In genomic region chrX:136028383-136028984, GRCh38 we compare ENCODE assay signal across 8 cellular contexts. TPM values are rescaled to one million over a fixed set of nuclear protein-coding genes. Genes with fewer than 3 reads are reported as not detected.
DNase-seq lines count a peak whose midpoint lies in the region; ATAC-seq and TF ChIP-seq lines count a peak whose summit lies in the region.

No MANE protein-coding gene starts in this region.

- CTCF ChIA-PET in AG04450 (lab: Charles Lee), result interaction anchor here (0.5 to 5.9 kb wide), 50 partner anchors 9 to 1597 kb away, joined by 3 to 105 read pairs (median 5); no protein-coding TSS in a partner anchor

- POLR2A ChIA-PET in AG04450 (lab: Yijun Ruan, JAX), result interaction anchor here (0.6 to 1.5 kb wide), 5 partner anchors 23 to 468 kb away, joined by 3 to 7 read pairs (median 3); no protein-coding TSS in a partner anchor

- H3K27ac ChIP-seq in AG04450 (ENCODE audit: low read depth, low read length), result no peak overlapping the region
- no peak overlapping the region for H3K27ac ChIP-seq in neural progenitor cell

- TF ChIP-seq CTCF in AG04450 (IDR thresholded peaks at IDR 0.05; ENCODE audit: low read depth, low read length) (peak; percentile 57), GM12873 (IDR thresholded peaks at IDR 0.05; ENCODE audit: insufficient read depth, low read depth, low read length, missing control alignments) (peak; percentile 56), neural progenitor cell (IDR thresholded peaks at IDR 0.05) (peak; percentile 66)

- H3K27ac Mint-ChIP-seq in neural progenitor cell, result no peak overlapping the region

- H3K4me3 ChIP-seq in AG04450 (ENCODE audit: low read depth, low read length), result no peak overlapping the region
- H3K4me3 ChIP-seq in Jurkat, Clone E6-1 (ENCODE audit: low read length), result no peak overlapping the region
- H3K4me3 ChIP-seq in neural progenitor cell, result no peak overlapping the region

- no peak overlapping the region for H3K4me3 Mint-ChIP-seq in neural progenitor cell

- H3K27me3 ChIP-seq in AG04450 (ENCODE audit: control insufficient read depth, insufficient read depth, low read length) (no peaks in the 10 kb centered on the region), neural progenitor cell (no peaks in the 10 kb centered on the region)

- no peaks in the 10 kb centered on the region for H4K20me1 ChIP-seq in neural progenitor cell (ENCODE audit: low read depth)

- ATAC-seq in GM21825 (IDR thresholded peaks at IDR 0.05; ENCODE audit: unreplicated experiment) (no peak), GM21515 (IDR thresholded peaks at IDR 0.05; ENCODE audit: unreplicated experiment) (no peak)

- H3K36me3 ChIP-seq in neural progenitor cell, result no peaks in the 10 kb centered on the region

- peaks cover 2% of the 10 kb centered on the region for H3K27me3 Mint-ChIP-seq in neural progenitor cell (ENCODE audit: insufficient read depth, low read depth)

- H3K9me3 ChIP-seq in AG04450 (ENCODE audit: control insufficient read depth, insufficient read depth, low read length), result no peaks in the 10 kb centered on the region
- H3K9me3 ChIP-seq in neural progenitor cell (ENCODE audit: low read depth), result peaks cover 3% of the 10 kb centered on the region

- H3K36me3 Mint-ChIP-seq in neural progenitor cell, result peaks cover 2% of the 10 kb centered on the region

- no peaks in the 10 kb centered on the region for H3K4me1 ChIP-seq in neural progenitor cell

- no peaks in the 10 kb centered on the region for H3K79me2 ChIP-seq in neural progenitor cell (ENCODE audit: low read depth)

- no peaks in the 10 kb centered on the region for H3K9me3 Mint-ChIP-seq in neural progenitor cell

- no peaks in the 10 kb centered on the region for H3F3A ChIP-seq in neural progenitor cell (ENCODE audit: low read depth)

- H3K4me1 Mint-ChIP-seq in neural progenitor cell, result peaks cover 15% of the 10 kb centered on the region

- DNase-seq in AG04450 (ENCODE audit: low read depth, low spot score), result no peak
- peak; percentile 38 for DNase-seq in Jurkat, Clone E6-1 (ENCODE audit: low read depth, low spot score)
- peak; percentile 0 for DNase-seq in SIG-M5 (lab: John Stamatoyannopoulos, UW)
- DNase-seq in fibroblast of gingiva (ENCODE audit: low read depth), result peak; percentile 53
- DNase-seq in neural progenitor cell (ENCODE audit: low spot score), result peak; percentile 47

- H3K9ac ChIP-seq in neural progenitor cell, result no peak overlapping the region

- H2AFZ ChIP-seq in neural progenitor cell (replicated peaks), result no peak overlapping the region

- H3K4me2 ChIP-seq in neural progenitor cell, result no peak overlapping the region

RNA-seq across cellular contexts. Expression of gene SLC9A6, which starts 43.2 kb away (rescaled TPM):
- 10.7 and 14.7 TPM in 2 replicates for polyA plus RNA-seq in AG04450 (2011; rRNA removed)
- polyA minus RNA-seq in AG04450 (2011; rRNA and poly(A)+ RNA removed), result 13.6 and 18.5 TPM in 2 replicates
- polyA plus RNA-seq in Jurkat, Clone E6-1 (2012; ENCODE audit: insufficient read depth, insufficient read length), result 8.0 TPM
- 23.5 and 24.2 TPM in 2 replicates for total RNA-seq in neural progenitor cell (ENCODE audit: low replicate concordance)

RNA-seq across cellular contexts. Expression of gene MMGT1, which starts 54.7 kb away (rescaled TPM):
- 16.7 and 23.3 TPM in 2 replicates for polyA plus RNA-seq in AG04450 (2011; rRNA removed)
- 11.4 and 20.7 TPM in 2 replicates for polyA minus RNA-seq in AG04450 (2011; rRNA and poly(A)+ RNA removed)
- polyA plus RNA-seq in Jurkat, Clone E6-1 (2012; ENCODE audit: insufficient read depth, insufficient read length), result 10.7 TPM
- total RNA-seq in neural progenitor cell (ENCODE audit: low replicate concordance), result 22.1 and 26.0 TPM in 2 replicates
